Comparison of ENCODE assay signal across 8 cellular contexts in genomic region chrX:89350024-89350423, GRCh38.
DNase-seq lines count a peak whose midpoint lies in the region; ATAC-seq, FAIRE-seq and TF ChIP-seq lines count a peak whose summit lies in the region.
"Not testable (repeated sequence)": the region's sequence is repeated elsewhere in the genome, so short reads cannot be mapped to it uniquely, and the experiment has no call there.

No MANE protein-coding gene starts in this region.

- H3K36me3 Mint-ChIP-seq in brain = not testable (repeated sequence)

- ATAC-seq in GM21381 (IDR thresholded peaks at IDR 0.05; ENCODE audit: unreplicated experiment) (peak; percentile 74), HG02943 (IDR thresholded peaks at IDR 0.05; ENCODE audit: low read depth, unreplicated experiment) (peak; percentile 57)

- TF ChIP-seq CTCF in C4-2B (conservative IDR thresholded peaks at IDR 0.05) = peak; percentile 34
- TF ChIP-seq CTCF in brain (conservative IDR thresholded peaks at IDR 0.05) = peak; percentile 14 to 58

- not testable (repeated sequence) for H3K27ac Mint-ChIP-seq in brain

- H3K9me3 ChIP-seq in small intestine (ENCODE audit: control insufficient read depth, low read depth) = not testable (repeated sequence)

- not testable (repeated sequence) for H3K36me3 ChIP-seq in small intestine (ENCODE audit: control insufficient read depth in 2 of 2, insufficient read depth in 2 of 2, low read length in 2 of 2)

- H3K4me3 Mint-ChIP-seq in brain = not testable (repeated sequence)

- not testable (repeated sequence) for H3K4me1 Mint-ChIP-seq in brain

- 28 to 47% (median 39%) methylated on average over 6 to 9 of the region's 10 CpGs for WGBS in small intestine, 3 donors

- not testable (repeated sequence) for H3K9me3 Mint-ChIP-seq in brain

- FAIRE-seq in small intestine (lab: Jason Lieb, UNC) = peak; percentile 97

- not testable (repeated sequence) for H3K27me3 Mint-ChIP-seq in brain

- DNase-seq in NCI-H2081 treated with DMSO at 0.1 percent for 48 hours (lab: John Stamatoyannopoulos, UW) = peak; percentile 5
- peak; percentile 0 for DNase-seq in SHP77 treated with DMSO at 0.1 percent for 48 hours (lab: John Stamatoyannopoulos, UW)
- peak; percentile 9 for DNase-seq in iPS-NIHi11 (ENCODE audit: low spot score)
- DNase-seq in small intestine = not testable (repeated sequence)

- H3K4me1 ChIP-seq in small intestine (ENCODE audit: control insufficient read depth in 2 of 2, insufficient read depth in 1 of 2, low read depth in 1 of 2, low read length in 1 of 2) = not testable (repeated sequence)

- not testable (repeated sequence) for H3K27me3 ChIP-seq in small intestine (ENCODE audit: control insufficient read depth in 2 of 2, insufficient read depth in 2 of 2, low read length in 2 of 2)

- not testable (repeated sequence) for H3K27ac ChIP-seq in C4-2B; small intestine (ENCODE audit: low read depth in 1 of 2, low read length in 1 of 2)

- H3K4me3 ChIP-seq in small intestine (ENCODE audit: low read depth in 1 of 2, low read length in 2 of 2) = not testable (repeated sequence)
